ENCODE assay signal across 8 cellular contexts in the genomic region with DNA sequence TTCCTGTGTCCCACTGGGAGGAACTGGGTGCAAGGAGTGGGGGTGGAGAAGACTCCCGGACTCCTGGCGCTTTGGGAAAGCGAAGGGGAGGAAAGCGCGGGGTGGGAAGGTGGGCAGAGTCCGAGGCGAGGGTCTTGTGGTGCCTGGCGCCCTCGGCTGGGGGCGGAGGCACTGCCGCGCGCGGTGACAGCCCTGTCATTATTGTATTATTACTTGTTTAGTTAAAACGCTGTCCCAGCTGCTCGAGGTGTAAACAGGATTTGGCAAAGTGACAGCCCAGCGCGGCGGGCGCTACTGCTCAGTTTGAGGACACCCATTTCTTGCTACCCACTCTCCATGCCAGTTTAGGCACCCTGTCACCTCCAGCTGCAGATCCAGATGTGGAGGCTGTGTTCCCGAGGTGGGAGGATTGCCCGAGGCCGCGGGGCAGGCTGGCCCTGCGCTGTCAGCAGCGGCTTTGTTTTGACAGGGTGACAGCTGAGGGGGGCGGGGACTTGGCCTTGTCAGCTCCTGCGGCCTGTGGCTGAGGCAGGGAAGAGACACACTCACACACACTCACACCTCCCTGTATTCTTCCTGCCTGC. TPM values are rescaled to one million over a fixed set of nuclear protein-coding genes. Genes with fewer than 3 reads are reported as not detected.
DNase-seq lines count a peak whose midpoint lies in the region; ATAC-seq, FAIRE-seq and TF ChIP-seq lines count a peak whose summit lies in the region.

No MANE protein-coding gene starts in this region.

- no peak for FAIRE-seq in A549 (lab: Jason Lieb, UNC)

- peak overlapping the region; percentile 93 for H3K4me2 ChIP-seq in A549

- H3K9me3 ChIP-seq in A549 (no peaks in the 10 kb centered on the region), duodenal mucosa (ENCODE audit: control insufficient read depth in 1 of 2, low read length in 2 of 2) (no peaks in the 10 kb centered on the region), lung (ENCODE audit: control insufficient read depth in 2 of 2, insufficient read depth in 1 of 2, low read length in 1 of 2) (no peaks in the 10 kb centered on the region)

- peaks cover 59% of the 10 kb centered on the region for H3K4me1 Mint-ChIP-seq in activated CD4-positive, alpha-beta memory T cell treated with anti-CD3 and anti-CD28 coated beads for 36 hours (ENCODE audit: low read depth)

- H3K27me3 ChIP-seq in duodenal mucosa (ENCODE audit: control insufficient read depth in 1 of 2, insufficient read depth in 2 of 2, low read length in 2 of 2) (no peaks in the 10 kb centered on the region), lung (ENCODE audit: control insufficient read depth, insufficient read depth) (no peaks in the 10 kb centered on the region)

- no peak for TF ChIP-seq POLR2A in A549 (IDR thresholded peaks at IDR 0.05; ENCODE audit: low read length)

- DNase-seq in A549 (ENCODE audit: low read depth in 1 of 2, low spot score in 1 of 2) (peak; percentile 39 to 51), NCI-H460 (ENCODE audit: extremely low read depth, low read depth) (peak; percentile 22), lung (ENCODE audit: low spot score) (peak; percentile 89)
- peak; percentile 90 for DNase-seq in activated CD4-positive, alpha-beta memory T cell treated with anti-CD3 and anti-CD28 coated beads for 36 hours
- DNase-seq in stimulated activated CD4-positive, alpha-beta T cell treated with anti-CD3 and anti-CD28 coated beads, TNF-alpha, amount 100 ng/mL, for 24 hours (ENCODE audit: low read depth in 3 of 3): peak; percentile 57 to 81 (median 61)

- TF ChIP-seq EP300 in A549 (IDR thresholded peaks at IDR 0.05): no peak

- intact Hi-C loops in activated CD4-positive, alpha-beta memory T cell treated with anti-CD3 and anti-CD28 coated beads for 36 hours (cut with micrococcal nuclease): loop anchor here (1.0 to 2.0 kb wide), 6 partner anchors 13 to 156 kb away; a partner anchor contains a TSS

- POLR2A ChIA-PET in A549 (lab: Yijun Ruan, JAX): interaction anchor here (1.3 kb wide), 1 partner anchor 152 kb away, joined by 6 read pairs; no protein-coding TSS in a partner anchor
- POLR2A ChIA-PET in activated CD4-positive, alpha-beta memory T cell treated with anti-CD3 and anti-CD28 coated beads for 36 hours (lab: Charles Lee): interaction anchor here (0.5 to 5.5 kb wide), 10 partner anchors 13 to 145 kb away, joined by 3 to 88 read pairs (median 7); a partner anchor contains a TSS

- H3K4me3 ChIP-seq in A549 (peak overlapping the region; percentile 67), duodenal mucosa (ENCODE audit: low read depth in 1 of 2, low read length in 2 of 2) (peak overlapping the region; percentile 88 to 95), lung (peak overlapping the region; percentile 68)

- no peaks in the 10 kb centered on the region for H3K9me3 Mint-ChIP-seq in activated CD4-positive, alpha-beta memory T cell treated with anti-CD3 and anti-CD28 coated beads for 36 hours

- TF ChIP-seq CTCF in A549 (IDR thresholded peaks at IDR 0.05) (no peak), lung (IDR thresholded peaks at IDR 0.05; ENCODE audit: control extremely low read depth, extremely low read depth) (no peak)

- H3K27me3 Mint-ChIP-seq in activated CD4-positive, alpha-beta memory T cell treated with anti-CD3 and anti-CD28 coated beads for 36 hours: no peaks in the 10 kb centered on the region

- peak overlapping the region; percentile 75 to 91 for H3K9ac ChIP-seq in duodenal mucosa (ENCODE audit: low read depth in 1 of 2, low read length in 2 of 2)

- under 1% methylated on average over 26 of the region's 28 CpGs for WGBS in A549 (ENCODE audit: missing lambda C conversion rate)
- 0% methylated on average over 28 of the region's 28 CpGs for WGBS in lung, 2 donors

- no peak for TF ChIP-seq RAD21 in A549 (conservative IDR thresholded peaks at IDR 0.05 in 1 of 2, IDR thresholded peaks at IDR 0.05 in 1 of 2)

- H3K4me3 Mint-ChIP-seq in activated CD4-positive, alpha-beta memory T cell treated with anti-CD3 and anti-CD28 coated beads for 36 hours: peak overlapping the region; percentile 91

- H3K36me3 Mint-ChIP-seq in activated CD4-positive, alpha-beta memory T cell treated with anti-CD3 and anti-CD28 coated beads for 36 hours: no peaks in the 10 kb centered on the region

- peak overlapping the region; percentile 94 for H3K27ac Mint-ChIP-seq in activated CD4-positive, alpha-beta memory T cell treated with anti-CD3 and anti-CD28 coated beads for 36 hours

- peak; percentile 35 to 69; a peak in 5 of 6 replicates for ATAC-seq in A549
- peak; percentile 38 for ATAC-seq in GM18858 (IDR thresholded peaks at IDR 0.05; ENCODE audit: unreplicated experiment)
- ATAC-seq in HG03095 (IDR thresholded peaks at IDR 0.05; ENCODE audit: unreplicated experiment): peak; percentile 50
- ATAC-seq in lung (ENCODE audit: insufficient read depth, low FRiP score): peak; percentile 55

- peaks cover 26% of the 10 kb centered on the region for H3K4me1 ChIP-seq in A549
- peaks cover 33 to 42% of the 10 kb centered on the region in 2 donors for H3K4me1 ChIP-seq in duodenal mucosa (ENCODE audit: control insufficient read depth in 1 of 2, insufficient read depth in 2 of 2, low read length in 2 of 2)
- H3K4me1 ChIP-seq in lung (ENCODE audit: control insufficient read depth in 2 of 2, insufficient read depth in 2 of 2, low read length in 2 of 2): peaks cover 7 to 13% of the 10 kb centered on the region in 2 donors

- peak overlapping the region; percentile 86 to 96 for H3K27ac ChIP-seq in A549
- peak overlapping the region; percentile 78 for H3K27ac ChIP-seq in duodenal mucosa (ENCODE audit: low read depth, low read length)
- H3K27ac ChIP-seq in lung (ENCODE audit: low read depth in 1 of 2, low read length in 1 of 2): peak overlapping the region; percentile 92 to 100

- H3K36me3 ChIP-seq in duodenal mucosa (ENCODE audit: control insufficient read depth in 1 of 2, insufficient read depth in 2 of 2, low read length in 2 of 2) (no peaks in the 10 kb centered on the region), lung (ENCODE audit: control insufficient read depth in 2 of 2, insufficient read depth in 2 of 2, low read length in 2 of 2) (no peaks in the 10 kb centered on the region)

- CTCF ChIA-PET in A549 (lab: Yijun Ruan, JAX): interaction anchor here (0.9 to 2.0 kb wide), 7 partner anchors 9 to 155 kb away, joined by 3 to 8 read pairs (median 5); no protein-coding TSS in a partner anchor
- CTCF ChIA-PET in activated CD4-positive, alpha-beta memory T cell treated with anti-CD3 and anti-CD28 coated beads for 36 hours (lab: Charles Lee): interaction anchor here (1.0 to 2.8 kb wide), 9 partner anchors 11 to 145 kb away, joined by 3 to 23 read pairs (median 4); a partner anchor contains a TSS

TF ChIP-seq in A549, 52 proteins besides CTCF, POLR2A, EP300 and RAD21:
- TF ChIP-seq JUNB (IDR thresholded peaks at IDR 0.05) (no peak), KDM1A (IDR thresholded peaks at IDR 0.05; ENCODE audit: low read depth) (peak; percentile 43; the same call in 1 of the 2 replicates)
- TF ChIP-seq, protein P1, sequence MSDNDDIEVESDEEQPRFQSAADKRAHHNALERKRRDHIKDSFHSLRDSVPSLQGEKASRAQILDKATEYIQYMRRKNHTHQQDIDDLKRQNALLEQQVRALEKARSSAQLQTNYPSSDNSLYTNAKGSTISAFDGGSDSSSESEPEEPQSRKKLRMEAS (IDR thresholded peaks at IDR 0.05): peak; percentile 47
- TF ChIP-seq, protein P2, sequence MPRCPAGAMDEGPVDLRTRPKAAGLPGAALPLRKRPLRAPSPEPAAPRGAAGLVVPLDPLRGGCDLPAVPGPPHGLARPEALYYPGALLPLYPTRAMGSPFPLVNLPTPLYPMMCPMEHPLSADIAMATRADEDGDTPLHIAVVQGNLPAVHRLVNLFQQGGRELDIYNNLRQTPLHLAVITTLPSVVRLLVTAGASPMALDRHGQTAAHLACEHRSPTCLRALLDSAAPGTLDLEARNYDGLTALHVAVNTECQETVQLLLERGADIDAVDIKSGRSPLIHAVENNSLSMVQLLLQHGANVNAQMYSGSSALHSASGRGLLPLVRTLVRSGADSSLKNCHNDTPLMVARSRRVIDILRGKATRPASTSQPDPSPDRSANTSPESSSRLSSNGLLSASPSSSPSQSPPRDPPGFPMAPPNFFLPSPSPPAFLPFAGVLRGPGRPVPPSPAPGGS (IDR thresholded peaks at IDR 0.05): no peak

RNA-seq across cellular contexts. Expression of a gene that starts 1.0 kb away (rescaled TPM):
- 9.8 and 11.9 TPM in 2 replicates for polyA plus RNA-seq in A549 (2011; rRNA removed)
- 2.7 and 3.1 TPM in 2 replicates for polyA plus RNA-seq in A549 (2012; cell fraction: cytosol; rRNA removed)
- 1.0 and 1.8 TPM in 2 replicates for polyA plus RNA-seq in A549 (2012; cell fraction: nucleus; rRNA removed)
- 7.1 to 7.4 TPM (median 7.2 TPM) in 3 replicates for polyA plus RNA-seq in A549 (2017; fragmentation: RNase III; extraction: RNeasy Plus Mini Kit Qiagen cat#74134 plus additional on column Dnase treatment)
- polyA minus RNA-seq in A549 (2011; rRNA and poly(A)+ RNA removed): 4.0 and 4.5 TPM in 2 replicates
- total RNA-seq in NCI-H460 (2014; rRNA removed; shearing (Covaris generic)): 5.5 and 6.7 TPM in 2 replicates
- polyA plus RNA-seq in NCI-H460 (2014; cell fraction: nucleus; rRNA removed): 5.6 and 5.9 TPM in 2 replicates
- total RNA-seq in activated CD4-positive, alpha-beta memory T cell treated with anti-CD3 and anti-CD28 coated beads for 36 hours: 10 to 100 TPM; 43.4 to 49.0 TPM
- 10 to 100 TPM; 22.5 to 42.6 TPM for total RNA-seq in lung
- 10 to 100 TPM in 1 of 2 donors, 1 to 10 TPM in 1; 9.3 to 12.0 TPM for polyA plus RNA-seq in lung

RNA-seq across cellular contexts. Expression of a gene that starts 29.2 kb away (rescaled TPM):
- polyA plus RNA-seq in A549 (2011; rRNA removed) (not detected in 2 replicates), A549 (2017; fragmentation: RNase III; extraction: RNeasy Plus Mini Kit Qiagen cat#74134 plus additional on column Dnase treatment) (not detected in 3 replicates), lung (not detected)
- not detected in 2 replicates for polyA plus RNA-seq in A549 (2012; cell fraction: cytosol; rRNA removed)
- not detected in 2 replicates for polyA plus RNA-seq in A549 (2012; cell fraction: nucleus; rRNA removed)
- polyA minus RNA-seq in A549 (2011; rRNA and poly(A)+ RNA removed): not detected in 2 replicates
- not detected in 2 replicates for total RNA-seq in NCI-H460 (2014; rRNA removed; shearing (Covaris generic))
- polyA plus RNA-seq in NCI-H460 (2014; cell fraction: nucleus; rRNA removed): not detected in 2 replicates
- total RNA-seq in activated CD4-positive, alpha-beta memory T cell treated with anti-CD3 and anti-CD28 coated beads for 36 hours: not detected
- total RNA-seq in lung: not detected

Comparison
In these comparisons a context has a peak if more than half of its experiments do, and no peak if none do; other contexts are left out.
1. Peak in every context shown above with its lines: DNase-seq, ATAC-seq, H3K4me3 ChIP-seq and H3K27ac ChIP-seq.
2. DNase-seq: peak in every context shown above with its lines; median percentile 90 in activated CD4-positive, alpha-beta memory T cell treated with anti-CD3 and anti-CD28 coated beads for 36 hours; 89 in lung; 61 in stimulated activated CD4-positive, alpha-beta T cell treated with anti-CD3 and anti-CD28 coated beads, TNF-alpha, amount 100 ng/mL, for 24 hours; 45 in A549; 22 in NCI-H460.